8 cellular contexts compared by ENCODE assay signal in the genomic region with DNA sequence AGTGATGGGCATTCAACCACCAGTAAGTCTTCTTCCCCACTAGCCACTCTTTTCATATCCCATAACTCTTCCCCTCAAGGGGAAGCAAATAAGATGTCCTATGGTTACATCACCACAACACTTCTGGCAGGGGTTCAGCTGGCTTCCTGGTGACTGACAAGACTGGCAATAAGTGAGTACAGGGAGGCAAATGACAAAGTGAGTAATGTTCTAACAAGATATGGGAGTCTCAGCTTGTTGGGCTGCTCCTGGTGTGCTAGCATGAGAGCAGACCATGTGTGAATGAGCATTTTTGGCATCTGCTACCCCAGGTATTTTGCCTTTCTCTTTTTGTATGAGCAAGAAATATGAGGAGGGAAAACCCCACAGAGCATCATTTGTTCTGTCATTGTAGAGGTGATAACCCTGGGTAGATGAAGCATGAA. TPM values are rescaled to one million over a fixed set of nuclear protein-coding genes. Genes with fewer than 3 reads are reported as not detected.
DNase-seq lines count a peak whose midpoint lies in the region; ATAC-seq and TF ChIP-seq lines count a peak whose summit lies in the region.

No MANE protein-coding gene starts in this region.

- peaks cover 26% of the 10 kb centered on the region for H3K4me1 ChIP-seq in effector memory CD4-positive, alpha-beta T cell (ENCODE audit: control insufficient read depth, insufficient read depth, low read length, poor library complexity, severe bottlenecking)

- H3K36me3 ChIP-seq in effector memory CD4-positive, alpha-beta T cell (ENCODE audit: control insufficient read depth, insufficient read depth, low read length): no peaks in the 10 kb centered on the region

- no peaks in the 10 kb centered on the region for H3K9me3 ChIP-seq in CD4-positive, alpha-beta T cell (ENCODE audit: control insufficient read depth, low read length)
- no peaks in the 10 kb centered on the region for H3K9me3 ChIP-seq in effector memory CD4-positive, alpha-beta T cell (ENCODE audit: control insufficient read depth, low read length)

- CTCF ChIA-PET in CD4-positive, alpha-beta T cell (lab: Charles Lee): interaction anchor here (0.9 to 2.5 kb wide), 7 partner anchors 10 to 153 kb away, joined by 3 to 19 read pairs (median 3); a partner anchor contains a TSS

- TF ChIP-seq CTCF in CD4-positive, alpha-beta T cell (IDR thresholded peaks at IDR 0.05): no peak
- TF ChIP-seq CTCF in type B pancreatic cell (conservative IDR thresholded peaks at IDR 0.05): no peak
- no peak for TF ChIP-seq CTCF in osteocyte (IDR thresholded peaks at IDR 0.05)

- ATAC-seq in CD4-positive, alpha-beta T cell (ENCODE audit: poor library complexity): peak; percentile 59
- no peak for ATAC-seq in GM21390 (IDR thresholded peaks at IDR 0.05; ENCODE audit: unreplicated experiment)

- H3K27me3 ChIP-seq in CD4-positive, alpha-beta T cell (ENCODE audit: control insufficient read depth, insufficient read depth, low read length): no peaks in the 10 kb centered on the region
- no peaks in the 10 kb centered on the region for H3K27me3 ChIP-seq in effector memory CD4-positive, alpha-beta T cell (replicated peaks; ENCODE audit: control insufficient read depth, insufficient read depth, low read length, poor library complexity, severe bottlenecking)

- H3K9me3 Mint-ChIP-seq in CD4-positive, alpha-beta T cell: no peaks in the 10 kb centered on the region
- H3K9me3 Mint-ChIP-seq in type B pancreatic cell (no peaks in the 10 kb centered on the region), osteocyte (ENCODE audit: unreplicated experiment) (no peaks in the 10 kb centered on the region)

- no peaks in the 10 kb centered on the region for H3K36me3 Mint-ChIP-seq in CD4-positive, alpha-beta T cell (ENCODE audit: low read depth)
- H3K36me3 Mint-ChIP-seq in type B pancreatic cell (no peaks in the 10 kb centered on the region), osteocyte (ENCODE audit: unreplicated experiment) (no peaks in the 10 kb centered on the region)

- DNase-seq in CD4-positive, alpha-beta T cell: peak in 9 of 10 experiments; percentile 14 to 50 (median 37)
- peak; percentile 84 to 89 for DNase-seq in Kasumi-1 (lab: John Stamatoyannopoulos, UW)
- peak; percentile 15 for DNase-seq in UCSD-AML1 (lab: John Stamatoyannopoulos, UW; ENCODE audit: unreplicated experiment)
- DNase-seq in effector memory CD4-positive, alpha-beta T cell: peak in 1 of 3 donors; percentile 25
- no peak for DNase-seq in type B pancreatic cell (ENCODE audit: extremely low spot score, unreplicated experiment)
- no peak for DNase-seq in osteocyte (ENCODE audit: extremely low spot score, unreplicated experiment)
- DNase-seq in G401 (ENCODE audit: low spot score): no peak

- in situ Hi-C loops in G401 (cut with HindIII; ENCODE audit: low sequenced_read_pairs): no loop called here

- H3K4me1 Mint-ChIP-seq in CD4-positive, alpha-beta T cell (ENCODE audit: low read depth): peaks cover 58% of the 10 kb centered on the region
- H3K4me1 Mint-ChIP-seq in type B pancreatic cell (ENCODE audit: unreplicated experiment) (peaks cover 14% of the 10 kb centered on the region), osteocyte (ENCODE audit: unreplicated experiment) (no peaks in the 10 kb centered on the region)

- POLR2A ChIA-PET in CD4-positive, alpha-beta T cell (lab: Charles Lee): interaction anchor here (0.7 to 3.4 kb wide), 21 partner anchors 7 to 480 kb away, joined by 3 to 45 read pairs (median 4); a partner anchor contains a TSS

- intact Hi-C loops in CD4-positive, alpha-beta T cell (cut with DNase I, micrococcal nuclease): loop anchor here in 1 of 2 experiments (1.0 kb wide), 2 partner anchors 8 to 12 kb away; no protein-coding TSS in a partner anchor

- H3K27me3 Mint-ChIP-seq in CD4-positive, alpha-beta T cell: no peaks in the 10 kb centered on the region
- H3K27me3 Mint-ChIP-seq in type B pancreatic cell: peaks cover 25% of the 10 kb centered on the region
- H3K27me3 Mint-ChIP-seq in osteocyte (ENCODE audit: unreplicated experiment): peaks cover 53% of the 10 kb centered on the region

- no peak overlapping the region for H3K4me3 ChIP-seq in effector memory CD4-positive, alpha-beta T cell (ENCODE audit: insufficient read depth, low read depth, low read length, poor library complexity, severe bottlenecking)

- peak overlapping the region; percentile 88 for H3K27ac Mint-ChIP-seq in CD4-positive, alpha-beta T cell
- H3K27ac Mint-ChIP-seq in type B pancreatic cell: peak overlapping the region; percentile 17
- H3K27ac Mint-ChIP-seq in osteocyte (ENCODE audit: unreplicated experiment): no peak overlapping the region

- H3K27ac ChIP-seq in CD4-positive, alpha-beta T cell (ENCODE audit: low read depth, low read length): peak overlapping the region; percentile 51
- peak overlapping the region; percentile 54 for H3K27ac ChIP-seq in effector memory CD4-positive, alpha-beta T cell (ENCODE audit: insufficient read depth, low read length, poor library complexity, severe bottlenecking)

- H3K4me3 Mint-ChIP-seq in CD4-positive, alpha-beta T cell: peak overlapping the region; percentile 58
- no peak overlapping the region for H3K4me3 Mint-ChIP-seq in type B pancreatic cell
- H3K4me3 Mint-ChIP-seq in osteocyte (ENCODE audit: unreplicated experiment): no peak overlapping the region

RNA-seq across cellular contexts. Expression of a gene that starts 9.9 kb away (rescaled TPM):
- not detected for total RNA-seq in CD4-positive, alpha-beta T cell
- 0.24 TPM in 1 of 2 replicates, not detected in the other for total RNA-seq in type B pancreatic cell (ENCODE audit: low replicate concordance)
- not detected in 2 replicates for total RNA-seq in osteocyte
- total RNA-seq in G401 (2014; rRNA removed; shearing (Covaris generic)): not detected in 2 replicates

RNA-seq across cellular contexts. Expression of a gene that starts 32.2 kb away (rescaled TPM):
- total RNA-seq in CD4-positive, alpha-beta T cell: 10 to 100 TPM; 32.9 to 36.5 TPM
- total RNA-seq in type B pancreatic cell (ENCODE audit: low replicate concordance) (28.3 and 58.2 TPM in 2 replicates), osteocyte (67.0 TPM in 2 replicates)
- total RNA-seq in G401 (2014; rRNA removed; shearing (Covaris generic)): 47.0 TPM in 2 replicates

RNA-seq across cellular contexts. Expression of a gene that starts 54.8 kb away (rescaled TPM):
- total RNA-seq in CD4-positive, alpha-beta T cell: 10 to 100 TPM; 26.2 to 30.7 TPM
- total RNA-seq in type B pancreatic cell (ENCODE audit: low replicate concordance) (56.2 and 71.2 TPM in 2 replicates), osteocyte (70.1 and 72.4 TPM in 2 replicates)
- 18.5 and 38.6 TPM in 2 replicates for total RNA-seq in G401 (2014; rRNA removed; shearing (Covaris generic))

Comparison
In these comparisons a context has a peak if more than half of its experiments do, and no peak if none do; other contexts are left out.
1. DNase-seq: peak in CD4-positive, alpha-beta T cell (9 of 10), Kasumi-1 (2 of 2) and UCSD-AML1 (single experiment); none in type B pancreatic cell (single experiment), osteocyte (single experiment) and G401 (single experiment).